In genomic region chr4:168587326-168588125, GRCh38 we compare ENCODE assay signal across 1 cellular context.
TF ChIP-seq lines count a peak whose summit lies in the region.

No MANE protein-coding gene starts in this region.

TF ChIP-seq in H1, 55 proteins besides CTCF, POLR2A, EP300 and RAD21 (continued from another document):
- no peak for TF ChIP-seq SAP30 (IDR thresholded peaks at IDR 0.05; ENCODE audit: insufficient read depth, insufficient replicate concordance, low read length)
- TF ChIP-seq MAX (IDR thresholded peaks at IDR 0.05), result no peak
- TF ChIP-seq CHD7 (IDR thresholded peaks at IDR 0.05; ENCODE audit: insufficient replicate concordance, low read length), result no peak
- no peak for TF ChIP-seq CBX8 (IDR thresholded peaks at IDR 0.05; ENCODE audit: borderline replicate concordance, low read depth, low read length)
- TF ChIP-seq GTF2F1 (IDR thresholded peaks at IDR 0.05; ENCODE audit: borderline replicate concordance, low read depth, low read length), result no peak
- TF ChIP-seq PHF8 (conservative IDR thresholded peaks at IDR 0.05; ENCODE audit: low read depth, low read length), result no peak
- no peak for TF ChIP-seq SP4 (IDR thresholded peaks at IDR 0.05; ENCODE audit: low read length)
- TF ChIP-seq NANOG (IDR thresholded peaks at IDR 0.05; ENCODE audit: insufficient read depth, low read depth, low read length, poor library complexity, severe bottlenecking), result no peak
- no peak for TF ChIP-seq BACH1 (IDR thresholded peaks at IDR 0.05; ENCODE audit: low read length)
- no peak for TF ChIP-seq MAFK (IDR thresholded peaks at IDR 0.05; ENCODE audit: low read depth, low read length)
- no peak for TF ChIP-seq SIRT6 (IDR thresholded peaks at IDR 0.05; ENCODE audit: low read length)
TF ChIP-seq in H1: peak in this region for 0.
